ENCODE assay signal across 11 cellular contexts in genomic region chr10:103849880-103850571, GRCh38. TPM values are rescaled to one million over a fixed set of nuclear protein-coding genes. Genes with fewer than 3 reads are reported as not detected.
A peak's percentile ranks its signal among the peaks of the same experiment; 100 is the strongest.
DNase-seq lines count a peak whose midpoint lies in the region; ATAC-seq and TF ChIP-seq lines count a peak whose summit lies in the region.
"Had no signal": no experiment of that assay in that cellular context is flagged by ENCODE, and none has a peak within 500 bp of the region (broad histone marks: within the 10 kb centered on the region; RNA-seq: fewer than 3 reads in every experiment).

No MANE protein-coding gene starts in this region.

- H3K9me3 ChIP-seq in A673 (ENCODE audit: low read depth, low read length, poor library complexity, severe bottlenecking): no peaks in the 10 kb centered on the region
- H3K9me3 ChIP-seq in duodenal mucosa (ENCODE audit: control insufficient read depth in 1 of 2, low read length in 2 of 2): no peaks in the 10 kb centered on the region
- H3K9me3 ChIP-seq in mucosa of descending colon: no peaks in the 10 kb centered on the region
- H3K9me3 ChIP-seq in CD4-positive, alpha-beta T cell (ENCODE audit: control insufficient read depth, low read length): no peaks in the 10 kb centered on the region

- H3K36me3 Mint-ChIP-seq in CD4-positive, alpha-beta T cell (ENCODE audit: low read depth): no peaks in the 10 kb centered on the region
- H3K36me3 Mint-ChIP-seq: brain had no signal

- ATAC-seq in mucosa of descending colon: peak; percentile 41
- no peak for ATAC-seq in CD4-positive, alpha-beta T cell (ENCODE audit: poor library complexity)

- H3K27me3 ChIP-seq in A673 (replicated peaks; ENCODE audit: insufficient read depth, low read depth, low read length, poor library complexity) (no peaks in the 10 kb centered on the region), duodenal mucosa (ENCODE audit: control insufficient read depth in 1 of 2, insufficient read depth in 2 of 2, low read length in 2 of 2) (peaks cover 0 to 4% of the 10 kb centered on the region in 2 donors)
- peaks cover 10% of the 10 kb centered on the region for H3K27me3 ChIP-seq in CD4-positive, alpha-beta T cell (ENCODE audit: control insufficient read depth, insufficient read depth, low read length)

- BruUV-seq in A673 (replicated peaks; lab: Mats Ljungman, UMichigan): no TSS peak

- POLR2A ChIA-PET in A673 (lab: Charles Lee; ENCODE audit: low non-redundant PET): no interaction called here
- POLR2A ChIA-PET in CD4-positive, alpha-beta T cell (lab: Charles Lee): no interaction called here

- no peak for DNase-seq in A673 (ENCODE audit: low spot score)
- DNase-seq in NCI-H69 (lab: John Stamatoyannopoulos, UW): peak; percentile 68
- DNase-seq in mucosa of descending colon: no peak
- no peak for DNase-seq in NCI-H82 treated with DMSO at 0.1 percent for 48 hours (lab: John Stamatoyannopoulos, UW; ENCODE audit: unreplicated experiment)
- DNase-seq in GM20000 (ENCODE audit: low spot score): no peak
- DNase-seq in lower leg skin (ENCODE audit: low spot score in 2 of 2): no peak
- no peak for DNase-seq in CD4-positive, alpha-beta T cell

- H3K4me1 ChIP-seq in A673 (ENCODE audit: insufficient read depth, low read length, poor library complexity, severe bottlenecking) (peaks cover 39% of the 10 kb centered on the region), duodenal mucosa (ENCODE audit: control insufficient read depth in 1 of 2, insufficient read depth in 2 of 2, low read length in 2 of 2) (peaks cover 54 to 59% of the 10 kb centered on the region in 2 donors), mucosa of descending colon (ENCODE audit: low read depth) (peaks cover 57% of the 10 kb centered on the region)

- no peaks in the 10 kb centered on the region for H3K9me3 Mint-ChIP-seq in CD4-positive, alpha-beta T cell

- no peak overlapping the region for H3K27ac Mint-ChIP-seq in CD4-positive, alpha-beta T cell
- H3K27ac Mint-ChIP-seq: B cell had no signal

- TF ChIP-seq CTCF in A673 (conservative IDR thresholded peaks at IDR 0.05; ENCODE audit: low read depth, low read length): no peak
- TF ChIP-seq CTCF in mucosa of descending colon (IDR thresholded peaks at IDR 0.05): no peak
- TF ChIP-seq CTCF in GM20000 (IDR thresholded peaks at IDR 0.05; ENCODE audit: extremely low read depth, missing control alignments): no peak
- no peak for TF ChIP-seq CTCF in lower leg skin (IDR thresholded peaks at IDR 0.05)
- TF ChIP-seq CTCF in CD4-positive, alpha-beta T cell (IDR thresholded peaks at IDR 0.05): no peak

- H3K36me3 ChIP-seq in A673 (ENCODE audit: insufficient read depth, low read length, poor library complexity, severe bottlenecking): peaks cover 6% of the 10 kb centered on the region
- no peaks in the 10 kb centered on the region for H3K36me3 ChIP-seq in duodenal mucosa (ENCODE audit: control insufficient read depth in 1 of 2, insufficient read depth in 2 of 2, low read length in 2 of 2)
- no peaks in the 10 kb centered on the region for H3K36me3 ChIP-seq in mucosa of descending colon (ENCODE audit: low read depth)

- H3K27me3 Mint-ChIP-seq in CD4-positive, alpha-beta T cell: peaks cover 39% of the 10 kb centered on the region

- H3K4me3 Mint-ChIP-seq in CD4-positive, alpha-beta T cell: no peak overlapping the region
- H3K4me3 Mint-ChIP-seq: B cell had no signal

- H3K27ac ChIP-seq in A673 (ENCODE audit: low read depth, low read length, poor library complexity, severe bottlenecking) (peak overlapping the region; percentile 20), duodenal mucosa (ENCODE audit: low read depth, low read length) (peak overlapping the region; percentile 13)
- H3K27ac ChIP-seq in CD4-positive, alpha-beta T cell (ENCODE audit: low read depth, low read length): no peak overlapping the region
- H3K27ac ChIP-seq: KMS-11 had no signal

- CTCF ChIA-PET in A673 (lab: Charles Lee): no interaction called here
- CTCF ChIA-PET in CD4-positive, alpha-beta T cell (lab: Charles Lee): no interaction called here

- intact Hi-C loops in A673 (cut with micrococcal nuclease; ENCODE audit: unreplicated experiment): no loop called here
- intact Hi-C loops in mucosa of descending colon (cut with DNase I, micrococcal nuclease): no loop called here
- intact Hi-C loops in lower leg skin (cut with DNase I; ENCODE audit: low total_unique reads): no loop called here
- intact Hi-C loops in CD4-positive, alpha-beta T cell (cut with DNase I, micrococcal nuclease): no loop called here

- H3K4me3 ChIP-seq in A673 (ENCODE audit: low read depth, low read length, poor library complexity, severe bottlenecking) (no peak overlapping the region), duodenal mucosa (ENCODE audit: low read depth in 1 of 2, low read length in 2 of 2) (no peak overlapping the region), mucosa of descending colon (no peak overlapping the region), lower leg skin (ENCODE audit: low read depth, poor library complexity, severe bottlenecking) (no peak overlapping the region)

- H3K9ac ChIP-seq in duodenal mucosa (ENCODE audit: low read depth in 1 of 2, low read length in 2 of 2): no peak overlapping the region
- H3K9ac ChIP-seq: KMS-11 had no signal

- 24 to 29% methylated on average over 8 of the region's 8 CpGs for WGBS in lower leg skin, 2 donors

- peaks cover 36% of the 10 kb centered on the region for H3K4me1 Mint-ChIP-seq in CD4-positive, alpha-beta T cell (ENCODE audit: low read depth)

- TF ChIP-seq POLR2A in lower leg skin (IDR thresholded peaks at IDR 0.05): no peak

RNA-seq across cellular contexts. Expression of gene SH3PXD2A, which starts 5.3 kb away (rescaled TPM):
- total RNA-seq in A673 (2021) (54.9 and 57.1 TPM in 2 replicates), mucosa of descending colon (10 to 100 TPM; 46.1 to 91.4 (median 60.6) TPM), lower leg skin (10 to 100 TPM; 35.0 to 54.8 (median 45.4) TPM)
- 1 to 10 TPM; 6.9 to 7.0 TPM for total RNA-seq in CD4-positive, alpha-beta T cell
